Comparison of ENCODE assay signal across 1 cellular context in genomic region chr3:182609575-182610156, GRCh38.
TF ChIP-seq lines count a peak whose summit lies in the region.

No MANE protein-coding gene starts in this region.

TF ChIP-seq in HepG2, 621 proteins besides CTCF, POLR2A, EP300 and RAD21 (continued from another document):
- TF ChIP-seq, protein P1, sequence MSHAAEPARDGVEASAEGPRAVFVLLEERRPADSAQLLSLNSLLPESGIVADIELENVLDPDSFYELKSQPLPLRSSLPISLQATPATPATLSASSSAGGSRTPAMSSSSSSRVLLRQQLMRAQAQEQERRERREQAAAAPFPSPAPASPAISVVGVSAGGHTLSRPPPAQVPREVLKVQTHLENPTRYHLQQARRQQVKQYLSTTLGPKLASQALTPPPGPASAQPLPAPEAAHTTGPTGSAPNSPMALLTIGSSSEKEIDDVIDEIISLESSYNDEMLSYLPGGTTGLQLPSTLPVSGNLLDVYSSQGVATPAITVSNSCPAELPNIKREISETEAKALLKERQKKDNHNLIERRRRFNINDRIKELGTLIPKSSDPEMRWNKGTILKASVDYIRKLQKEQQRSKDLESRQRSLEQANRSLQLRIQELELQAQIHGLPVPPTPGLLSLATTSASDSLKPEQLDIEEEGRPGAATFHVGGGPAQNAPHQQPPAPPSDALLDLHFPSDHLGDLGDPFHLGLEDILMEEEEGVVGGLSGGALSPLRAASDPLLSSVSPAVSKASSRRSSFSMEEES (CRISPR knock-in tag; IDR thresholded peaks at IDR 0.05): no peak
- TF ChIP-seq LRRFIP1 (CRISPR knock-in tag; conservative IDR thresholded peaks at IDR 0.05): no peak
- no peak for TF ChIP-seq LBX2 (CRISPR knock-in tag; IDR thresholded peaks at IDR 0.05; ENCODE audit: borderline replicate concordance)
- TF ChIP-seq, protein P2, sequence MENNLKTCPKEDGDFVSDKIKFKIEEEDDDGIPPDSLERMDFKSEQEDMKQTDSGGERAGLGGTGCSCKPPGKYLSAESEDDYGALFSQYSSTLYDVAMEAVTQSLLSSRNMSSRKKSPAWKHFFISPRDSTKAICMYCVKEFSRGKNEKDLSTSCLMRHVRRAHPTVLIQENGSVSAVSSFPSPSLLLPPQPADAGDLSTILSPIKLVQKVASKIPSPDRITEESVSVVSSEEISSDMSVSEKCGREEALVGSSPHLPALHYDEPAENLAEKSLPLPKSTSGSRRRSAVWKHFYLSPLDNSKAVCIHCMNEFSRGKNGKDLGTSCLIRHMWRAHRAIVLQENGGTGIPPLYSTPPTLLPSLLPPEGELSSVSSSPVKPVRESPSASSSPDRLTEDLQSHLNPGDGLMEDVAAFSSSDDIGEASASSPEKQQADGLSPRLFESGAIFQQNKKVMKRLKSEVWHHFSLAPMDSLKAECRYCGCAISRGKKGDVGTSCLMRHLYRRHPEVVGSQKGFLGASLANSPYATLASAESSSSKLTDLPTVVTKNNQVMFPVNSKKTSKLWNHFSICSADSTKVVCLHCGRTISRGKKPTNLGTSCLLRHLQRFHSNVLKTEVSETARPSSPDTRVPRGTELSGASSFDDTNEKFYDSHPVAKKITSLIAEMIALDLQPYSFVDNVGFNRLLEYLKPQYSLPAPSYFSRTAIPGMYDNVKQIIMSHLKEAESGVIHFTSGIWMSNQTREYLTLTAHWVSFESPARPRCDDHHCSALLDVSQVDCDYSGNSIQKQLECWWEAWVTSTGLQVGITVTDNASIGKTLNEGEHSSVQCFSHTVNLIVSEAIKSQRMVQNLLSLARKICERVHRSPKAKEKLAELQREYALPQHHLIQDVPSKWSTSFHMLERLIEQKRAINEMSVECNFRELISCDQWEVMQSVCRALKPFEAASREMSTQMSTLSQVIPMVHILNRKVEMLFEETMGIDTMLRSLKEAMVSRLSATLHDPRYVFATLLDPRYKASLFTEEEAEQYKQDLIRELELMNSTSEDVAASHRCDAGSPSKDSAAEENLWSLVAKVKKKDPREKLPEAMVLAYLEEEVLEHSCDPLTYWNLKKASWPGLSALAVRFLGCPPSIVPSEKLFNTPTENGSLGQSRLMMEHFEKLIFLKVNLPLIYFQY (CRISPR knock-in tag; IDR thresholded peaks at IDR 0.05; ENCODE audit: borderline replicate concordance): no peak
